ENCODE assay signal across 8 cellular contexts in the genomic region with DNA sequence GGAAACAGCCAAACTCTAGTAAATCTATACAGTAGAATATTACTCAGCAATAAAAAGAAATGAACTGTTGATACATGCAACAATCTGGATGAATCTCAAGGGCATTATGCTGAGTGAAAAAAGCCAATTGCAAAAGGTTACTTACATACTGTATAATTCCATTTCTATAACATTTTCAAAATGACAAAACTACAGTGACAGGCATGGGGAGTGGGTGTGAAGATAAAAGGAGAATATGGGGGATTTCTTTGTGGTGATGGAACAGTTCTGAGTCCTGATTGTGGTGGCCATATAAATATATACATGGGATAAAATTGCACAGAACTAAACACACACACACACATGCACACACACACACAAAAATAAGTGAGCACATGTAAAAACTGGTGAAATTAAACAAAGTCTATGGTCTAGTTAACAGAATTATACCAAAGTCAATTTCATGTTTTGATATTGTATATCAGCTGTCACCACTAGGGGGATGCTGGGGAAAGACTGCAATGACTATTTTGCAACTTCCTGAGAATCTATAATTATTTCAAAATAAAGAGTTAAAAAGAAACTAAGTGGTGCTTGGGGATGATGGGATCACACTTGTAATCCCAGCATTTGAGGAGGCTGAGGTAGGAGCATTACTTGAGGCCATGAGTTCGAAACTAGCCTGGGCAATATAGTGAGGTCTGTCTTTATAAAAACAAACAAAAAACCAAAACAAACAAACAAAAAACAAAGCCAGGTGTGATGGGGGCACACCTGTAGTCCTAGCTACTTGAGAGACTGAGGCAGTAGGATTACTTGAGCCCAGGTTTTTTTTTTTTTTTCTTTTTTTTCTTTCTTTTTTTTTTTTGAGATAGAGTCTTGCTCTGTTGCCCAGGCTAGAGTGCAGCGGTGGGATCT.
DNase-seq lines count a peak whose midpoint lies in the region; ATAC-seq, FAIRE-seq and TF ChIP-seq lines count a peak whose summit lies in the region.

No MANE protein-coding gene starts in this region.

- 92 to 93% methylated on average over 2 of the region's 2 CpGs for WGBS in lower leg skin, 2 donors

- H3K4me3 ChIP-seq in lower leg skin (ENCODE audit: low read depth, poor library complexity, severe bottlenecking), result no peak overlapping the region

- intact Hi-C loops in lower leg skin (cut with DNase I; ENCODE audit: low total_unique reads), result no loop called here

- ATAC-seq in GM18907 (IDR thresholded peaks at IDR 0.05; ENCODE audit: unreplicated experiment), result peak; percentile 57

- no peak for FAIRE-seq in frontal cortex (lab: Jason Lieb, UNC)

- TF ChIP-seq CTCF in lower leg skin (IDR thresholded peaks at IDR 0.05), result no peak

- peak; percentile 65 to 72 for DNase-seq in AML-193 (lab: John Stamatoyannopoulos, UW)
- DNase-seq in RPMI7951 (ENCODE audit: low read depth), result peak; percentile 11
- DNase-seq in glomerular visceral epithelial cell (ENCODE audit: extremely low spot score), result peak; percentile 2
- no peak for DNase-seq in frontal cortex (ENCODE audit: low spot score in 2 of 2)
- DNase-seq in lower leg skin (ENCODE audit: low spot score in 2 of 2), result no peak
- DNase-seq in NCI-H2171 (lab: John Stamatoyannopoulos, UW), result no peak
- DNase-seq in NCI-H2227 (lab: John Stamatoyannopoulos, UW; ENCODE audit: unreplicated experiment), result no peak

- TF ChIP-seq POLR2A in lower leg skin (IDR thresholded peaks at IDR 0.05), result no peak

Comparison
In these comparisons a context has a peak if more than half of its experiments do, and no peak if none do; other contexts are left out.
1. DNase-seq: peak in AML-193 (2 of 2), RPMI7951 (single experiment) and glomerular visceral epithelial cell (single experiment); none in frontal cortex (0 of 2), lower leg skin (0 of 2), NCI-H2171 (single experiment) and NCI-H2227 (single experiment).